In the genomic region with DNA sequence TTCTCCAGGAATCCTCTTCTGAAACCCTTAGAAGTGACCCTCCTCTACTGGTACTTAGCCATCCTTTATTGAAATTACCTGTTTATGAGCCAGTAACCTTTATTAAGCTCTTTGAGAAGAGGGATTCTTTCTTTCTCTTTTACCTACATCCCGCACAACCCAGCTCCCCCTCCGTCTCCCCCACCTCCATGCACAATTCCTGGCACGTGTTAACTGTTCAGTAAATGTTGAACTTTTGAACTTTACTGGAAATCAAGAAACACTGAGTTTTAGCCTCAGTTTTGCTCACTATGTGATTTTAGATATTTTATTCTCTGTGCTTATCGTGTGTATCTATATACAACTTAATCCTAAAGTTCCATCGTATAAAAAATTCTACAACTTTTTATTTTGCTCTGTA, we compare ENCODE assay signal across 9 cellular contexts. TPM values are rescaled to one million over a fixed set of nuclear protein-coding genes. Genes with fewer than 3 reads are reported as not detected.
DNase-seq lines count a peak whose midpoint lies in the region; ATAC-seq and TF ChIP-seq lines count a peak whose summit lies in the region.
"Had no signal": no experiment of that assay in that cellular context is flagged by ENCODE, and none has a peak within 500 bp of the region (broad histone marks: within the 10 kb centered on the region; RNA-seq: fewer than 3 reads in every experiment).

No MANE protein-coding gene starts in this region.

- peaks cover 13% of the 10 kb centered on the region for H3K36me3 Mint-ChIP-seq in activated naive CD4-positive, alpha-beta T cell treated with anti-CD3 and anti-CD28 coated beads, Interleukin-2, amount 50 U/mL, for 24 hours
- peaks cover 24% of the 10 kb centered on the region for H3K36me3 Mint-ChIP-seq in activated naive CD8-positive, alpha-beta T cell treated with anti-CD3 and anti-CD28 coated beads, Interleukin-2, amount 10 ng/mL, durations not matched to agents 7 days and 5 days

- no peak for TF ChIP-seq CTCF in left lung (IDR thresholded peaks at IDR 0.05)

- intact Hi-C loops in left lung (cut with DNase I), result no loop called here

- POLR2A ChIA-PET in activated naive CD8-positive, alpha-beta T cell treated with anti-CD3 and anti-CD28 coated beads, Interleukin-2, amount 10 ng/mL, durations not matched to agents 7 days and 5 days (lab: Charles Lee), result interaction anchor here (0.6 to 1.0 kb wide), 2 partner anchors 167 to 211 kb away, joined by 4 read pairs; a partner anchor contains a TSS

- H3K4me3 ChIP-seq in left lung (peak overlapping the region; percentile 73 to 91), urinary bladder (ENCODE audit: low read depth, low read length) (peak overlapping the region; percentile 35)

- peaks cover 66% of the 10 kb centered on the region for H3K4me1 Mint-ChIP-seq in activated naive CD4-positive, alpha-beta T cell treated with anti-CD3 and anti-CD28 coated beads, Interleukin-2, amount 50 U/mL, for 24 hours
- peaks cover 41% of the 10 kb centered on the region for H3K4me1 Mint-ChIP-seq in activated naive CD8-positive, alpha-beta T cell treated with anti-CD3 and anti-CD28 coated beads, Interleukin-2, amount 10 ng/mL, durations not matched to agents 7 days and 5 days

- H3K36me3 ChIP-seq in left lung (peaks cover 0 to 10% of the 10 kb centered on the region in 2 donors), urinary bladder (ENCODE audit: insufficient read depth) (no peaks in the 10 kb centered on the region)

- DNase-seq in activated naive CD4-positive, alpha-beta T cell (lab: John Stamatoyannopoulos, UW), result no peak
- no peak for DNase-seq in activated naive CD8-positive, alpha-beta T cell treated with anti-CD3 and anti-CD28 coated beads, Interleukin-2, amount 10 ng/mL, durations not matched to agents 7 days and 5 days
- no peak for DNase-seq in left lung
- DNase-seq in cerebellar cortex (ENCODE audit: low spot score), result no peak
- no peak for DNase-seq in medulla oblongata (ENCODE audit: extremely low spot score)
- no peak for DNase-seq in anterior cingulate cortex (lab: John Stamatoyannopoulos, UW)
- DNase-seq: NCI-H510A treated with DMSO at 0.1 percent for 48 hours had no signal

- H3K27ac Mint-ChIP-seq in activated naive CD4-positive, alpha-beta T cell treated with anti-CD3 and anti-CD28 coated beads, Interleukin-2, amount 50 U/mL, for 24 hours, result peak overlapping the region; percentile 82
- peak overlapping the region; percentile 32 for H3K27ac Mint-ChIP-seq in activated naive CD8-positive, alpha-beta T cell treated with anti-CD3 and anti-CD28 coated beads, Interleukin-2, amount 10 ng/mL, durations not matched to agents 7 days and 5 days

- WGBS in urinary bladder, result 17% methylated on average over 5 of the region's 5 CpGs

- H3K4me1 ChIP-seq in left lung (peaks cover 9 to 60% of the 10 kb centered on the region in 2 donors), urinary bladder (ENCODE audit: insufficient read depth) (no peaks in the 10 kb centered on the region)

- H3K27me3 ChIP-seq in left lung, result no peaks in the 10 kb centered on the region

- H3K27ac ChIP-seq in left lung (peak overlapping the region in 1 of 2 donors; percentile 99), urinary bladder (ENCODE audit: low read depth) (no peak overlapping the region)

- H3K27me3 Mint-ChIP-seq in activated naive CD4-positive, alpha-beta T cell treated with anti-CD3 and anti-CD28 coated beads, Interleukin-2, amount 50 U/mL, for 24 hours, result no peaks in the 10 kb centered on the region
- no peaks in the 10 kb centered on the region for H3K27me3 Mint-ChIP-seq in activated naive CD8-positive, alpha-beta T cell treated with anti-CD3 and anti-CD28 coated beads, Interleukin-2, amount 10 ng/mL, durations not matched to agents 7 days and 5 days

- no peaks in the 10 kb centered on the region for H3K9me3 Mint-ChIP-seq in activated naive CD4-positive, alpha-beta T cell treated with anti-CD3 and anti-CD28 coated beads, Interleukin-2, amount 50 U/mL, for 24 hours
- no peaks in the 10 kb centered on the region for H3K9me3 Mint-ChIP-seq in activated naive CD8-positive, alpha-beta T cell treated with anti-CD3 and anti-CD28 coated beads, Interleukin-2, amount 10 ng/mL, durations not matched to agents 7 days and 5 days

- peak overlapping the region; percentile 93 for H3K4me3 Mint-ChIP-seq in activated naive CD4-positive, alpha-beta T cell treated with anti-CD3 and anti-CD28 coated beads, Interleukin-2, amount 50 U/mL, for 24 hours
- peak overlapping the region; percentile 100 for H3K4me3 Mint-ChIP-seq in activated naive CD8-positive, alpha-beta T cell treated with anti-CD3 and anti-CD28 coated beads, Interleukin-2, amount 10 ng/mL, durations not matched to agents 7 days and 5 days

- no peaks in the 10 kb centered on the region for H3K9me3 ChIP-seq in left lung

- ATAC-seq in activated naive CD8-positive, alpha-beta T cell treated with anti-CD3 and anti-CD28 coated beads, Interleukin-2, amount 10 ng/mL, durations not matched to agents 7 days and 5 days (ENCODE audit: low read depth), result no peak
- ATAC-seq in left lung, result no peak

RNA-seq across cellular contexts. Expression of a gene that starts 1.8 kb away (rescaled TPM):
- total RNA-seq in activated naive CD8-positive, alpha-beta T cell treated with anti-CD3 and anti-CD28 coated beads, Interleukin-2, amount 10 ng/mL, durations not matched to agents 7 days and 5 days, result 10 to 100 TPM; 48.2 to 52.3 TPM
- 10 to 100 TPM; 89.2 to 95.5 TPM for total RNA-seq in left lung
- total RNA-seq in urinary bladder, result 72.3 TPM
- polyA plus RNA-seq in urinary bladder, result 31.5 TPM

RNA-seq across cellular contexts. Expression of a gene that starts 2.1 kb away (rescaled TPM):
- 10 to 100 TPM; 25.2 to 29.2 TPM for total RNA-seq in activated naive CD8-positive, alpha-beta T cell treated with anti-CD3 and anti-CD28 coated beads, Interleukin-2, amount 10 ng/mL, durations not matched to agents 7 days and 5 days
- total RNA-seq in left lung, result 1 to 10 TPM; 4.1 to 6.2 TPM
- 16.7 TPM for total RNA-seq in urinary bladder
- 2.2 TPM for polyA plus RNA-seq in urinary bladder
